28 cellular contexts compared by ENCODE assay signal in the genomic region with DNA sequence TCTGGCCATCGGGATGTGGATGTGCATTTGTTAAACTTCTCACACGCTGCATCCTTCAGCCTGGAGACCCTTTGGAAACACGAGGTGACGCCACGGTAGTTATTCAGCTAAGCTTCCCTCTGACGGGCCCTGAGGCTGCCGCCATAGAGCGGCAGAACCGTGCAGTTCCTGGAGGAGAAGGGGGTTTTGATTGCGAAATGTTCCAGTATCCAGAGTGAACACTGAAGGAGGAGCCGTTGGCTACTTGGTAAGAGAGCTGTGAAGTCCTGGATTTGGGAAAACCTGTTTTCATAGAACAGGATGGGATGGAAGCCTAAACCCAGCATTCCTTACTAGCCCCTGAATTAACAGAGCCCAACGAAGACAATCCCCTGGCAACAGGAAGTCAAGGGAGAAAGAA. TPM values are rescaled to one million over a fixed set of nuclear protein-coding genes. Genes with fewer than 3 reads are reported as not detected.
DNase-seq lines count a peak whose midpoint lies in the region; ATAC-seq, FAIRE-seq and TF ChIP-seq lines count a peak whose summit lies in the region.
"Had no signal": no experiment of that assay in that cellular context is flagged by ENCODE, and none has a peak within 500 bp of the region (broad histone marks: within the 10 kb centered on the region; RNA-seq: fewer than 3 reads in every experiment).

No MANE protein-coding gene starts in this region.

- POLR2A ChIA-PET in HepG2 (lab: Yijun Ruan, JAX) (no interaction called here), Caco-2 (lab: Charles Lee) (no interaction called here)

- no peaks in the 10 kb centered on the region for H3K36me3 ChIP-seq in HepG2 (replicated peaks in 1 of 2; ENCODE audit: control insufficient read depth in 1 of 2, insufficient read depth in 2 of 2, low read length in 2 of 2)
- no peaks in the 10 kb centered on the region for H3K36me3 ChIP-seq in right lobe of liver
- no peaks in the 10 kb centered on the region for H3K36me3 ChIP-seq in neural progenitor cell
- H3K36me3 ChIP-seq in Caco-2 (ENCODE audit: control insufficient read depth, insufficient read depth, low read length) = no peaks in the 10 kb centered on the region
- H3K36me3 ChIP-seq: BE2C, colonic mucosa, gastrocnemius medialis, transverse colon had no signal

- no peak overlapping the region for H3K4me2 ChIP-seq in HepG2 (ENCODE audit: low read depth, low read length)
- H3K4me2 ChIP-seq in neural progenitor cell = no peak overlapping the region
- H3K4me2 ChIP-seq: KMS-11 had no signal

- no peaks in the 10 kb centered on the region for H4K20me1 ChIP-seq in HepG2 (ENCODE audit: insufficient read depth, low read length)
- H4K20me1 ChIP-seq in neural progenitor cell (ENCODE audit: low read depth) = no peaks in the 10 kb centered on the region

- no peak for TF ChIP-seq POLR2A in HepG2 (IDR thresholded peaks at IDR 0.05; ENCODE audit: insufficient read depth in 1 of 2, low read depth in 2 of 2, low read length in 2 of 2)
- no peak for TF ChIP-seq POLR2A in right lobe of liver (IDR thresholded peaks at IDR 0.05)

- H3K4me1 ChIP-seq in HepG2 (ENCODE audit: insufficient read depth, low read length) = peaks cover 11% of the 10 kb centered on the region
- no peaks in the 10 kb centered on the region for H3K4me1 ChIP-seq in right lobe of liver
- H3K4me1 ChIP-seq in neural progenitor cell = peaks cover 4% of the 10 kb centered on the region
- H3K4me1 ChIP-seq in Caco-2 = no peaks in the 10 kb centered on the region
- H3K4me1 ChIP-seq: gastrocnemius medialis had no signal

- CTCF ChIA-PET in HepG2 (lab: Yijun Ruan, JAX; ENCODE audit: low intra/inter-chr PET ratio, low total read pairs) = no interaction called here
- CTCF ChIA-PET in Caco-2 (lab: Charles Lee) = no interaction called here

- no peaks in the 10 kb centered on the region for H3K27me3 Mint-ChIP-seq in chondrocyte (ENCODE audit: low read depth)
- peaks cover 22% of the 10 kb centered on the region for H3K27me3 Mint-ChIP-seq in neural progenitor cell (ENCODE audit: insufficient read depth, low read depth)
- H3K27me3 Mint-ChIP-seq in Caco-2 (ENCODE audit: insufficient read depth, unreplicated experiment) = no peaks in the 10 kb centered on the region
- H3K27me3 Mint-ChIP-seq: activated CD4-positive, alpha-beta T cell treated with anti-CD3 and anti-CD28 coated beads for 36 hours; effector memory CD8-positive, alpha-beta T cell had no signal

- H3K79me2 ChIP-seq in HepG2 (ENCODE audit: insufficient read depth, low read length) = no peaks in the 10 kb centered on the region
- H3K79me2 ChIP-seq in neural progenitor cell (ENCODE audit: low read depth) = no peaks in the 10 kb centered on the region

- H3K9me3 ChIP-seq in HepG2 (ENCODE audit: low read length) (no peaks in the 10 kb centered on the region), right lobe of liver (no peaks in the 10 kb centered on the region), neural progenitor cell (ENCODE audit: low read depth) (no peaks in the 10 kb centered on the region), Caco-2 (no peaks in the 10 kb centered on the region)
- H3K9me3 ChIP-seq: BE2C, colonic mucosa, gastrocnemius medialis, transverse colon had no signal

- ATAC-seq in HepG2 = no peak
- no peak for ATAC-seq in right lobe of liver
- ATAC-seq: activated CD4-positive, alpha-beta T cell treated with anti-CD3 and anti-CD28 coated beads for 36 hours; effector memory CD8-positive, alpha-beta T cell; esophagus mucosa; gastrocnemius medialis had no signal

- TF ChIP-seq CTCF in HepG2 (CRISPR knock-in tag; IDR thresholded peaks at IDR 0.05) = no peak
- TF ChIP-seq CTCF in right lobe of liver (IDR thresholded peaks at IDR 0.05) = no peak
- no peak for TF ChIP-seq CTCF in chondrocyte (IDR thresholded peaks at IDR 0.05)
- no peak for TF ChIP-seq CTCF in neural progenitor cell (IDR thresholded peaks at IDR 0.05)
- no peak for TF ChIP-seq CTCF in Caco-2 (IDR thresholded peaks at IDR 0.05; ENCODE audit: insufficient read depth in 1 of 2, low read depth in 1 of 2, low read length in 1 of 2, severe bottlenecking in 1 of 2, unreplicated experiment in 1 of 2)

- no peak for FAIRE-seq in HepG2 (lab: Jason Lieb, UNC)
- FAIRE-seq: GM19239, small intestine had no signal

- no peak for DNase-seq in HepG2 (ENCODE audit: low spot score)
- no peak for DNase-seq in right lobe of liver
- DNase-seq in chondrocyte (ENCODE audit: low spot score) = peak; percentile 36
- DNase-seq in neural progenitor cell (ENCODE audit: low spot score) = no peak
- DNase-seq in NCI-H187 (lab: John Stamatoyannopoulos, UW) = no peak
- DNase-seq in Caco-2 = no peak
- no peak for DNase-seq in DMS153 treated with DMSO at 0.1 percent for 48 hours (lab: John Stamatoyannopoulos, UW; ENCODE audit: unreplicated experiment)
- no peak for DNase-seq in ACHN
- DNase-seq: activated CD4-positive, alpha-beta T cell treated with anti-CD3 and anti-CD28 coated beads for 36 hours; activated CD8-positive, alpha-beta memory T cell treated with anti-CD3 and anti-CD28 coated beads for 24 hours; BE2C; colonic mucosa; DMS153; effector memory CD8-positive, alpha-beta T cell; gastrocnemius medialis; hippocampal formation; mesendoderm; NCI-H1417 treated with DMSO at 0.1 percent for 48 hours; NCI-H2081 treated with DMSO at 0.1 percent for 48 hours; NCI-H774; small intestine; stimulated activated CD4-positive, alpha-beta T cell treated with anti-CD3 and anti-CD28 coated beads, Interleukin-1b, Interleukin-23, amount 100 ng/mL, for 48 hours; transverse colon had no signal

- WGBS in HepG2 (ENCODE audit: low lambda C conversion rate) = 71% methylated on average over 12 of the region's 12 CpGs
- WGBS in right lobe of liver (ENCODE audit: insufficient coverage, low coverage, low lambda C conversion rate, missing lambda C conversion rate) = 72% methylated on average over 10 of the region's 12 CpGs

- no peak for TF ChIP-seq RAD21 in HepG2 (CRISPR knock-in tag; IDR thresholded peaks at IDR 0.05)

- no peak for TF ChIP-seq EP300 in HepG2 (IDR thresholded peaks at IDR 0.05; ENCODE audit: low read depth in 2 of 2, low read length in 2 of 2)
- no peak for TF ChIP-seq EP300 in HepG2 (CRISPR knock-in tag; IDR thresholded peaks at IDR 0.05; ENCODE audit: borderline replicate concordance)

- H3K36me3 Mint-ChIP-seq in chondrocyte (ENCODE audit: low read depth) (peaks cover 2% of the 10 kb centered on the region), neural progenitor cell (no peaks in the 10 kb centered on the region), Caco-2 (ENCODE audit: insufficient read depth, unreplicated experiment) (no peaks in the 10 kb centered on the region)

- H3K9me3 Mint-ChIP-seq in chondrocyte (ENCODE audit: low read depth) = no peaks in the 10 kb centered on the region
- H3K9me3 Mint-ChIP-seq in neural progenitor cell = no peaks in the 10 kb centered on the region
- H3K9me3 Mint-ChIP-seq in Caco-2 (ENCODE audit: unreplicated experiment) = no peaks in the 10 kb centered on the region
- H3K9me3 Mint-ChIP-seq: effector memory CD8-positive, alpha-beta T cell; H9; T-helper 1 cell treated with Interleukin-12 subunit alpha and Interleukin-12 subunit beta and Interleukin-4 antibody, amounts not matched to agents 30 μg/mL and 1 μg/mL, for 36 hours had no signal

- no peak overlapping the region for H3K4me3 Mint-ChIP-seq in chondrocyte (ENCODE audit: unreplicated experiment)
- no peak overlapping the region for H3K4me3 Mint-ChIP-seq in neural progenitor cell
- H3K4me3 Mint-ChIP-seq in Caco-2 (ENCODE audit: unreplicated experiment) = no peak overlapping the region
- H3K4me3 Mint-ChIP-seq: activated CD4-positive, alpha-beta T cell treated with anti-CD3 and anti-CD28 coated beads for 36 hours; effector memory CD8-positive, alpha-beta T cell; H9; T-helper 1 cell treated with Interleukin-12 subunit alpha and Interleukin-12 subunit beta and Interleukin-4 antibody, amounts not matched to agents 30 μg/mL and 1 μg/mL, for 36 hours had no signal

- no peak overlapping the region for H3K27ac Mint-ChIP-seq in chondrocyte (ENCODE audit: unreplicated experiment)
- H3K27ac Mint-ChIP-seq in neural progenitor cell = peak overlapping the region; percentile 35
- H3K27ac Mint-ChIP-seq in Caco-2 (ENCODE audit: unreplicated experiment) = no peak overlapping the region
- H3K27ac Mint-ChIP-seq: activated CD4-positive, alpha-beta T cell treated with anti-CD3 and anti-CD28 coated beads for 36 hours; effector memory CD8-positive, alpha-beta T cell; H9; T-helper 1 cell treated with Interleukin-12 subunit alpha and Interleukin-12 subunit beta and Interleukin-4 antibody, amounts not matched to agents 30 μg/mL and 1 μg/mL, for 36 hours had no signal

- H3K9ac ChIP-seq in HepG2 (ENCODE audit: insufficient read depth, low read depth, low read length) (no peak overlapping the region), neural progenitor cell (no peak overlapping the region)
- H3K9ac ChIP-seq: KMS-11 had no signal

- H3F3A ChIP-seq in neural progenitor cell (ENCODE audit: low read depth) = no peaks in the 10 kb centered on the region

- no peak overlapping the region for H2AFZ ChIP-seq in HepG2 (ENCODE audit: low read length)
- H2AFZ ChIP-seq in neural progenitor cell (replicated peaks) = no peak overlapping the region

- no peak overlapping the region for H3K4me3 ChIP-seq in HepG2 (replicated peaks in 1 of 3; ENCODE audit: insufficient read depth in 1 of 3, low read depth in 2 of 3, low read length in 3 of 3)
- H3K4me3 ChIP-seq in right lobe of liver = no peak overlapping the region
- no peak overlapping the region for H3K4me3 ChIP-seq in neural progenitor cell
- H3K4me3 ChIP-seq in Caco-2 (ENCODE audit: low read depth, low read length) = no peak overlapping the region
- H3K4me3 ChIP-seq: colonic mucosa, gastrocnemius medialis, transverse colon had no signal

- peaks cover 15% of the 10 kb centered on the region for H3K4me1 Mint-ChIP-seq in chondrocyte (ENCODE audit: low read depth)
- peaks cover 34% of the 10 kb centered on the region for H3K4me1 Mint-ChIP-seq in neural progenitor cell
- no peaks in the 10 kb centered on the region for H3K4me1 Mint-ChIP-seq in Caco-2 (ENCODE audit: low read depth, unreplicated experiment)

- intact Hi-C loops in HepG2 (cut with micrococcal nuclease; ENCODE audit: unreplicated experiment) = no loop called here
- intact Hi-C loops in right lobe of liver (cut with DNase I) = no loop called here
- intact Hi-C loops in Caco-2 (cut with micrococcal nuclease; ENCODE audit: unreplicated experiment) = no loop called here

- no TSS peak for BruUV-seq in HepG2 (replicated peaks; lab: Mats Ljungman, UMichigan)
- BruUV-seq in Caco-2 (replicated peaks; lab: Mats Ljungman, UMichigan) = no TSS peak

- no peaks in the 10 kb centered on the region for H3K27me3 ChIP-seq in HepG2 (ENCODE audit: control insufficient read depth in 1 of 2, insufficient read depth in 2 of 2, low read length in 2 of 2)
- no peaks in the 10 kb centered on the region for H3K27me3 ChIP-seq in right lobe of liver
- H3K27me3 ChIP-seq in neural progenitor cell = no peaks in the 10 kb centered on the region
- no peaks in the 10 kb centered on the region for H3K27me3 ChIP-seq in Caco-2 (replicated peaks; ENCODE audit: control insufficient read depth, insufficient read depth, low read length)
- H3K27me3 ChIP-seq: BE2C, colonic mucosa, gastrocnemius medialis, transverse colon had no signal

- H3K27ac ChIP-seq in HepG2 (ENCODE audit: extremely low read length, insufficient read depth, low read length) = no peak overlapping the region
- H3K27ac ChIP-seq in right lobe of liver = no peak overlapping the region
- H3K27ac ChIP-seq in neural progenitor cell = no peak overlapping the region
- H3K27ac ChIP-seq: colonic mucosa, gastrocnemius medialis, KMS-11, transverse colon had no signal

- in situ Hi-C loops in HepG2 (cut with HindIII; ENCODE audit: extremely low pct_ligation_motif_present, low pct_unique_long_range_greater_than_20kb) = no loop called here
- in situ Hi-C loops in ACHN (cut with HindIII; ENCODE audit: low pct_ligation_motif_present, low pct_unique_long_range_greater_than_20kb, low sequenced_read_pairs) = no loop called here

RNA-seq across cellular contexts. Expression of gene EXOC3, which starts 23.0 kb away (rescaled TPM):
- 16.0 and 20.5 TPM in 2 replicates for total RNA-seq in HepG2 (2016; rRNA removed; fragmentation: Illumina TruSeq; extraction: Trizol)
- 7.2 and 7.9 TPM in 2 replicates for total RNA-seq in HepG2 (2016; cell fraction: cytosol; rRNA removed; fragmentation: Illumina TruSeq; extraction: Trizol; ENCODE audit: low read depth)
- 14.6 and 19.5 TPM in 2 replicates for total RNA-seq in HepG2 (2016; cell fraction: insoluble cytoplasmic fraction; rRNA removed; fragmentation: Illumina TruSeq; extraction: Trizol)
- 13.8 and 14.1 TPM in 2 replicates for total RNA-seq in HepG2 (2016; cell fraction: membrane; rRNA removed; fragmentation: Illumina TruSeq; extraction: Trizol)
- 11.2 and 13.3 TPM in 2 replicates for total RNA-seq in HepG2 (2016; cell fraction: nucleus; rRNA removed; fragmentation: Illumina TruSeq; extraction: Trizol)
- 9.2 and 11.8 TPM in 2 replicates for polyA plus RNA-seq in HepG2 (2011; rRNA removed)
- 6.8 and 8.3 TPM in 2 replicates for polyA plus RNA-seq in HepG2 (2011; cell fraction: cytosol; rRNA removed)
- 26.9 and 28.5 TPM in 2 replicates for polyA plus RNA-seq in HepG2 (2011; cell fraction: nucleus; rRNA removed)
- 14.6 and 15.2 TPM in 2 replicates for polyA plus RNA-seq in HepG2 (2012)
- 5.5 and 5.9 TPM in 2 replicates for polyA plus RNA-seq in HepG2 (2016; cell fraction: cytosol; fragmentation: Illumina TruSeq; extraction: Trizol; ENCODE audit: low read depth)
- polyA plus RNA-seq in HepG2 (2016; cell fraction: insoluble cytoplasmic fraction; fragmentation: Illumina TruSeq; extraction: Trizol; ENCODE audit: low read depth) = 14.3 and 16.5 TPM in 2 replicates
- polyA plus RNA-seq in HepG2 (2016; cell fraction: membrane; fragmentation: Illumina TruSeq; extraction: Trizol; ENCODE audit: low read depth) = 7.8 and 8.8 TPM in 2 replicates
- polyA plus RNA-seq in HepG2 (2016; cell fraction: nucleus; fragmentation: Illumina TruSeq; extraction: Trizol; ENCODE audit: insufficient read depth, low read depth) = 28.1 and 32.7 TPM in 2 replicates
- 15.9 and 55.4 TPM in 2 replicates for polyA minus RNA-seq in HepG2 (2011; rRNA and poly(A)+ RNA removed; ENCODE audit: low replicate concordance)
- polyA minus RNA-seq in HepG2 (2011; cell fraction: cytosol; rRNA and poly(A)+ RNA removed) = 6.1 and 7.2 TPM in 2 replicates
- polyA minus RNA-seq in HepG2 (2011; cell fraction: nucleus; rRNA and poly(A)+ RNA removed) = 12.9 and 14.2 TPM in 2 replicates
- 10 to 100 TPM; 14.6 to 24.3 (median 20.0) TPM for total RNA-seq in right lobe of liver
- total RNA-seq in chondrocyte = 39.4 to 58.1 TPM (median 43.3 TPM) in 3 replicates
- 19.2 and 37.6 TPM in 2 replicates for total RNA-seq in neural progenitor cell (ENCODE audit: low replicate concordance)
- 41.9 and 44.5 TPM in 2 replicates for total RNA-seq in Caco-2 (2022)
